Comparison of ENCODE assay signal across 26 cellular contexts in genomic region chr7:137747359-137748031, GRCh38.
A peak's percentile ranks its signal among the peaks of the same experiment; 100 is the strongest.
DNase-seq lines count a peak whose midpoint lies in the region; ATAC-seq and TF ChIP-seq lines count a peak whose summit lies in the region.
"Had no signal": no experiment of that assay in that cellular context is flagged by ENCODE, and none has a peak within 500 bp of the region (broad histone marks: within the 10 kb centered on the region; RNA-seq: fewer than 3 reads in every experiment).

No MANE protein-coding gene starts in this region.

- no peak for TF ChIP-seq POLR2A in erythroblast (IDR thresholded peaks at IDR 0.05; ENCODE audit: low read length)

- no peaks in the 10 kb centered on the region for H4K20me1 ChIP-seq in MM.1S (ENCODE audit: insufficient read depth, low read length)

- H3F3A ChIP-seq in MM.1S (ENCODE audit: insufficient read depth, low read length): peaks cover 23% of the 10 kb centered on the region

- DNase-seq in ELF-1 (ENCODE audit: low read depth, low spot score) (peak; percentile 82), epithelial cell of proximal tubule (ENCODE audit: low read depth) (no peak), mesendoderm (peak; percentile 16), COR-L47 (lab: John Stamatoyannopoulos, UW) (no peak), MM.1S (no peak), erythroblast (lab: John Stamatoyannopoulos, UW) (no peak)
- DNase-seq: activated CD4-positive, alpha-beta T cell treated with anti-CD3 and anti-CD28 coated beads for 4 hours; activated CD8-positive, alpha-beta memory T cell treated with anti-CD3 and anti-CD28 coated beads for 24 hours; activated effector memory CD4-positive, alpha-beta T cell treated with Interleukin-2 at 50 U/mL for 16 hours; activated naive CD8-positive, alpha-beta T cell treated with anti-CD3 and anti-CD28 coated beads, Interleukin-2, amount 10 ng/mL, durations not matched to agents 7 days and 5 days; central memory CD4-positive, alpha-beta T cell; DMS53; GF-D8; left cardiac atrium; MG63; NCI-H1417; NCI-H2029 treated with DMSO at 0.1 percent for 48 hours; NCI-H526; retina; stomach; tibial artery had no signal

- H3K56ac ChIP-seq in mesendoderm (ENCODE audit: low read length): no peak overlapping the region

- no peaks in the 10 kb centered on the region for H3K79me2 ChIP-seq in mesendoderm (ENCODE audit: control insufficient read depth, insufficient read depth, low read length)
- no peaks in the 10 kb centered on the region for H3K79me2 ChIP-seq in MM.1S (ENCODE audit: low read length)

- H2AFZ ChIP-seq in MM.1S (ENCODE audit: low read length): no peak overlapping the region

- H4K5ac ChIP-seq in mesendoderm (ENCODE audit: low read length): no peak overlapping the region

- H3K4ac ChIP-seq in mesendoderm (ENCODE audit: low read depth, low read length): no peak overlapping the region

- H3K4me1 ChIP-seq in HUES6 (ENCODE audit: control insufficient read depth, insufficient read depth, low read length) (peaks cover 35% of the 10 kb centered on the region), mesendoderm (ENCODE audit: control insufficient read depth, low read depth, low read length) (no peaks in the 10 kb centered on the region), MM.1S (ENCODE audit: low read length) (peaks cover 37% of the 10 kb centered on the region)
- H3K4me1 ChIP-seq: ascending aorta, stomach had no signal

- H3K9me3 ChIP-seq in HUES6 (ENCODE audit: control insufficient read depth, insufficient read depth, low read depth, low read length): peaks cover 7% of the 10 kb centered on the region
- no peaks in the 10 kb centered on the region for H3K9me3 ChIP-seq in MM.1S (replicated peaks; ENCODE audit: insufficient read depth, low read length)
- H3K9me3 ChIP-seq: ascending aorta, stomach, tibial artery had no signal

- peak overlapping the region; percentile 27 for H3K4me3 ChIP-seq in HUES6 (ENCODE audit: low read depth, low read length)
- no peak overlapping the region for H3K4me3 ChIP-seq in epithelial cell of proximal tubule (ENCODE audit: low read depth, low read length)
- no peak overlapping the region for H3K4me3 ChIP-seq in mesendoderm (ENCODE audit: low read length)
- no peak overlapping the region for H3K4me3 ChIP-seq in MM.1S (ENCODE audit: low read length)
- H3K4me3 ChIP-seq: ascending aorta, K562, MG63, skin epidermis, stomach, tibial artery had no signal

- H2BK5ac ChIP-seq in mesendoderm (ENCODE audit: low read length): no peak overlapping the region

- H3K27ac ChIP-seq in HUES6 (ENCODE audit: low read depth, low read length) (peak overlapping the region; percentile 74), mesendoderm (ENCODE audit: low read depth, low read length) (no peak overlapping the region), MM.1S (ENCODE audit: low read length) (no peak overlapping the region)
- H3K27ac ChIP-seq: ascending aorta, skin epidermis, stomach, tibial artery had no signal

- no peak overlapping the region for H2BK120ac ChIP-seq in mesendoderm (ENCODE audit: low read depth, low read length)

- no peak overlapping the region for H2AK5ac ChIP-seq in mesendoderm (ENCODE audit: low read length)

- H3K4me2 ChIP-seq in mesendoderm (ENCODE audit: low read length) (no peak overlapping the region), MM.1S (ENCODE audit: low read depth, low read length) (no peak overlapping the region)

- H3K18ac ChIP-seq in mesendoderm (ENCODE audit: low read length): no peak overlapping the region

- no peaks in the 10 kb centered on the region for H3K9me2 ChIP-seq in MM.1S (replicated peaks; ENCODE audit: insufficient read depth, low read length)

- no peaks in the 10 kb centered on the region for H3K36me3 ChIP-seq in HUES6 (ENCODE audit: control insufficient read depth, insufficient read depth, low read length)
- no peaks in the 10 kb centered on the region for H3K36me3 ChIP-seq in mesendoderm (ENCODE audit: control insufficient read depth, insufficient read depth, low read length)
- H3K36me3 ChIP-seq in MM.1S (replicated peaks; ENCODE audit: insufficient read depth, low read length): no peaks in the 10 kb centered on the region
- H3K36me3 ChIP-seq: ascending aorta, MG63, stomach, tibial artery had no signal

- ATAC-seq in HG02885 (IDR thresholded peaks at IDR 0.05; ENCODE audit: poor library complexity, unreplicated experiment): no peak
- ATAC-seq: K562, left cardiac atrium had no signal

- H3K23ac ChIP-seq in mesendoderm (ENCODE audit: low read length): no peak overlapping the region

- TF ChIP-seq CTCF in epithelial cell of proximal tubule (conservative IDR thresholded peaks at IDR 0.05; ENCODE audit: low read depth, low read length) (peak; percentile 2), MM.1S (IDR thresholded peaks at IDR 0.05; ENCODE audit: low read length) (no peak)

- no peak overlapping the region for H4K8ac ChIP-seq in mesendoderm (ENCODE audit: low read depth, low read length)

- no peaks in the 10 kb centered on the region for H3K79me1 ChIP-seq in mesendoderm (ENCODE audit: low read length)

- no peaks in the 10 kb centered on the region for H3K27me3 ChIP-seq in HUES6 (ENCODE audit: control insufficient read depth, insufficient read depth, low read length)
- no peaks in the 10 kb centered on the region for H3K27me3 ChIP-seq in mesendoderm (ENCODE audit: insufficient read depth, low read length, poor library complexity)
- no peaks in the 10 kb centered on the region for H3K27me3 ChIP-seq in MM.1S (replicated peaks; ENCODE audit: insufficient read depth, low read length)
- H3K27me3 ChIP-seq: ascending aorta, MG63, tibial artery had no signal

- no peak overlapping the region for H2BK15ac ChIP-seq in mesendoderm (replicated peaks; ENCODE audit: low read depth)

- WGBS in mesendoderm (ENCODE audit: extremely low coverage, insufficient coverage, low lambda C conversion rate): no CpG with 5 or more reads among the region's 7 CpGs

- H3K9ac ChIP-seq in HUES6 (ENCODE audit: low read length): peak overlapping the region; percentile 3
- H3K9ac ChIP-seq in mesendoderm (ENCODE audit: low read length): no peak overlapping the region
- no peak overlapping the region for H3K9ac ChIP-seq in MM.1S (ENCODE audit: low read length)

Comparison
In these comparisons a context has a peak if more than half of its experiments do, and no peak if none do; other contexts are left out.
1. DNase-seq: peak in ELF-1 (single experiment) and mesendoderm (single experiment); none in epithelial cell of proximal tubule (single experiment), COR-L47 (single experiment), MM.1S (single experiment) and erythroblast (0 of 2).